In the genomic region with DNA sequence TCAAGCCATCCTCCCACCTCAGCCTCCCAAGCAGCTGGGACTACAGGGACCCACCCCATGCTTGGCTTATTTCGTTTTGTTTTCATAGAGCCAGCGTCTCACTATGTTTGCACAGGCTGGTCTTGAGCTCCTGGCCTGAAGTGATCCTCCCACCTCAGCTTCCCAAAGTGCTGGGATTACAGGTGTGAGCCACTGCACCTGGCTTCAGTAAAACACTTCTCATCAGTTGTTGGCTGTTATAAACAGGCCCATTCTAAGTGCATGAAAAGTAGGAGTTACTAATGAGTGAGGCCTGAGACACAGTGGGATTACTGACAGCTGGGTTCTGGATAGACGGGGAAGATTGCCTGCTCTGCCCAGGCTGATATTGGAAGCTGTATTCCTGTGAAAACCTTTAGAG, we compare ENCODE assay signal across 9 cellular contexts. TPM values are rescaled to one million over a fixed set of nuclear protein-coding genes. Genes with fewer than 3 reads are reported as not detected.
DNase-seq lines count a peak whose midpoint lies in the region; ATAC-seq and TF ChIP-seq lines count a peak whose summit lies in the region.
"Had no signal": no experiment of that assay in that cellular context is flagged by ENCODE, and none has a peak within 500 bp of the region (broad histone marks: within the 10 kb centered on the region; RNA-seq: fewer than 3 reads in every experiment).

No MANE protein-coding gene starts in this region.

- H3K9me3 ChIP-seq in DOHH2 (ENCODE audit: control insufficient read depth, insufficient read depth, low read length): no peaks in the 10 kb centered on the region
- no peaks in the 10 kb centered on the region for H3K9me3 ChIP-seq in Loucy (ENCODE audit: insufficient read depth, low read depth, low read length)
- H3K9me3 ChIP-seq: SJCRH30 had no signal

- peak overlapping the region; percentile 37 for H3K9ac ChIP-seq in Loucy (ENCODE audit: low read depth, low read length, poor library complexity, severe bottlenecking)

- no peaks in the 10 kb centered on the region for H3K36me3 ChIP-seq in DOHH2 (ENCODE audit: control insufficient read depth, low read length)
- H3K36me3 ChIP-seq in Loucy (ENCODE audit: insufficient read depth, low read length): no peaks in the 10 kb centered on the region
- H3K36me3 ChIP-seq: SJCRH30 had no signal

- H3F3A ChIP-seq in DOHH2 (ENCODE audit: control insufficient read depth, insufficient read depth): no peaks in the 10 kb centered on the region
- H3F3A ChIP-seq in Loucy (ENCODE audit: low read depth): no peaks in the 10 kb centered on the region

- H3K9me3 Mint-ChIP-seq in brain (peaks cover 0 to 13% (median 0%) of the 10 kb centered on the region in 5 experiments), neural crest cell (no peaks in the 10 kb centered on the region)

- peak overlapping the region; percentile 46 for H3K4me2 ChIP-seq in DOHH2 (ENCODE audit: low read length)
- H3K4me2 ChIP-seq in Loucy (ENCODE audit: low read depth, low read length, poor library complexity, severe bottlenecking): peak overlapping the region; percentile 69

- H3K4me3 Mint-ChIP-seq in brain (peak overlapping the region; percentile 11 to 98 (median 76)), neural crest cell (peak overlapping the region; percentile 93)

- no peak for DNase-seq in neural crest cell (ENCODE audit: low read depth, low spot score)
- DNase-seq in ecto neural progenitor cell (ENCODE audit: low spot score): no peak

- H3K4me1 ChIP-seq in DOHH2 (ENCODE audit: control insufficient read depth, low read length): peaks cover 26% of the 10 kb centered on the region
- peaks cover 48% of the 10 kb centered on the region for H3K4me1 ChIP-seq in Loucy (ENCODE audit: insufficient read depth, low read length, poor library complexity, severe bottlenecking)

- H4K20me1 ChIP-seq in DOHH2 (ENCODE audit: control insufficient read depth, insufficient read depth, low read depth, low read length): no peaks in the 10 kb centered on the region
- no peaks in the 10 kb centered on the region for H4K20me1 ChIP-seq in Loucy (ENCODE audit: insufficient read depth, low read length, poor library complexity, severe bottlenecking)

- H3K27me3 Mint-ChIP-seq in brain (peaks cover 12% of the 10 kb centered on the region), neural crest cell (ENCODE audit: low read depth) (no peaks in the 10 kb centered on the region)

- no peak overlapping the region for H3K27ac ChIP-seq in DOHH2 (ENCODE audit: low read depth, low read length)
- H3K27ac ChIP-seq: SJCRH30 had no signal

- peaks cover 82% of the 10 kb centered on the region for H3K4me1 Mint-ChIP-seq in brain
- peaks cover 73% of the 10 kb centered on the region for H3K4me1 Mint-ChIP-seq in neural crest cell

- H3K4me3 ChIP-seq in DOHH2 (ENCODE audit: low read length) (no peak overlapping the region), Loucy (ENCODE audit: low read length, poor library complexity, severe bottlenecking) (peak overlapping the region; percentile 1)
- H3K4me3 ChIP-seq: SJCRH30 had no signal

- H3K27ac Mint-ChIP-seq in brain (peak overlapping the region; percentile 62 to 99 (median 97)), neural crest cell (ENCODE audit: unreplicated experiment) (peak overlapping the region; percentile 94)

- TF ChIP-seq CTCF in DOHH2 (IDR thresholded peaks at IDR 0.05; ENCODE audit: low read depth, low read length, poor library complexity, severe bottlenecking) (no peak), Loucy (conservative IDR thresholded peaks at IDR 0.05; ENCODE audit: low read length) (no peak), brain (conservative IDR thresholded peaks at IDR 0.05) (no peak), neural crest cell (conservative IDR thresholded peaks at IDR 0.05) (no peak)

- H3K36me3 Mint-ChIP-seq in brain (peaks cover 7% of the 10 kb centered on the region), neural crest cell (ENCODE audit: low read depth) (no peaks in the 10 kb centered on the region)

- H2AFZ ChIP-seq in Loucy (ENCODE audit: low read length): no peak overlapping the region

- H3K27me3 ChIP-seq in DOHH2 (ENCODE audit: control insufficient read depth, low read length): no peaks in the 10 kb centered on the region
- no peaks in the 10 kb centered on the region for H3K27me3 ChIP-seq in Loucy (ENCODE audit: insufficient read depth, low read length, poor library complexity, severe bottlenecking)

- H3K9me2 ChIP-seq in DOHH2 (replicated peaks; ENCODE audit: control insufficient read depth, low read length) (no peaks in the 10 kb centered on the region), Loucy (replicated peaks; ENCODE audit: low read depth, low read length) (no peaks in the 10 kb centered on the region)

- H3K79me2 ChIP-seq in DOHH2 (ENCODE audit: control insufficient read depth, low read length) (no peaks in the 10 kb centered on the region), Loucy (ENCODE audit: insufficient read depth, low read length) (no peaks in the 10 kb centered on the region)

- ATAC-seq in GM21360 (IDR thresholded peaks at IDR 0.05; ENCODE audit: unreplicated experiment): no peak
- no peak for ATAC-seq in HG03565 (IDR thresholded peaks at IDR 0.05; ENCODE audit: unreplicated experiment)

RNA-seq across cellular contexts. Expression of a gene that starts 3.5 kb away (rescaled TPM):
- polyA plus RNA-seq in brain (ENCODE audit: insufficient read depth, low read depth, low replicate concordance): 6.4 TPM
- 73.4 and 80.5 TPM in 2 replicates for total RNA-seq in neural crest cell
- total RNA-seq: left lobe of liver had no signal
